9 cellular contexts compared by ENCODE assay signal in genomic region chr9:2181794-2182193, GRCh38.
A peak's percentile ranks its signal among the peaks of the same experiment; 100 is the strongest.
DNase-seq lines count a peak whose midpoint lies in the region; ATAC-seq and TF ChIP-seq lines count a peak whose summit lies in the region.
"Had no signal": no experiment of that assay in that cellular context is flagged by ENCODE, and none has a peak within 500 bp of the region (broad histone marks: within the 10 kb centered on the region; RNA-seq: fewer than 3 reads in every experiment).

No MANE protein-coding gene starts in this region.

- H3K36me3 Mint-ChIP-seq in WTC11 (no peaks in the 10 kb centered on the region), immature natural killer cell (peaks cover 6 to 27% (median 24%) of the 10 kb centered on the region in 3 donors)

- H3K4me3 Mint-ChIP-seq in WTC11 (peak overlapping the region; percentile 26), immature natural killer cell (no peak overlapping the region)
- H3K4me3 Mint-ChIP-seq: dendritic cell treated with granulocyte-macrophage colony-stimulating factor and Interleukin-4, amounts not matched to agents 40 ng/mL and 50 ng/mL, for 4 days had no signal

- no peaks in the 10 kb centered on the region for H3K27me3 Mint-ChIP-seq in WTC11 (ENCODE audit: low read depth)
- peaks cover 0 to 5% (median 2%) of the 10 kb centered on the region in 3 donors for H3K27me3 Mint-ChIP-seq in immature natural killer cell (ENCODE audit: low read depth in 3 of 3)
- H3K27me3 Mint-ChIP-seq: dendritic cell treated with granulocyte-macrophage colony-stimulating factor and Interleukin-4, amounts not matched to agents 40 ng/mL and 50 ng/mL, for 4 days had no signal

- no peaks in the 10 kb centered on the region for H3K9me3 Mint-ChIP-seq in WTC11
- no peaks in the 10 kb centered on the region for H3K9me3 Mint-ChIP-seq in immature natural killer cell
- H3K9me3 Mint-ChIP-seq: dendritic cell treated with granulocyte-macrophage colony-stimulating factor and Interleukin-4, amounts not matched to agents 40 ng/mL and 50 ng/mL, for 4 days had no signal

- H3K27ac Mint-ChIP-seq in WTC11 (peak overlapping the region; percentile 97), immature natural killer cell (peak overlapping the region in 2 of 6 donors; percentile 31 to 59)
- H3K27ac Mint-ChIP-seq: dendritic cell treated with granulocyte-macrophage colony-stimulating factor and Interleukin-4, amounts not matched to agents 40 ng/mL and 50 ng/mL, for 4 days had no signal

- POLR2A ChIA-PET in WTC11 (lab: Charles Lee): no interaction called here

- CTCF ChIA-PET in WTC11 (lab: Charles Lee): interaction anchor here (0.5 to 3.1 kb wide), 16 partner anchors 9 to 547 kb away, joined by 3 to 16 read pairs (median 4); no protein-coding TSS in a partner anchor

- TF ChIP-seq CTCF in AG09319 (IDR thresholded peaks at IDR 0.05; ENCODE audit: low read depth, low read length): peak; percentile 42
- peak; percentile 59 for TF ChIP-seq CTCF in GM20000 (IDR thresholded peaks at IDR 0.05; ENCODE audit: extremely low read depth, missing control alignments)
- peak; percentile 53; the same call in 1 of the 2 replicates for TF ChIP-seq CTCF in WTC11 (IDR thresholded peaks at IDR 0.05)

- DNase-seq in AG09319 (ENCODE audit: extremely low read depth, low read depth): no peak
- no peak for DNase-seq in GM20000 (ENCODE audit: low spot score)
- DNase-seq in WTC11 (ENCODE audit: low spot score): peak; percentile 74
- DNase-seq in iPS-NIHi11 (ENCODE audit: low spot score): peak; percentile 69
- no peak for DNase-seq in NCI-H2107 treated with DMSO at 0.1 percent for 48 hours (lab: John Stamatoyannopoulos, UW; ENCODE audit: unreplicated experiment)
- no peak for DNase-seq in immature natural killer cell

- H3K4me1 Mint-ChIP-seq in WTC11 (peaks cover 46% of the 10 kb centered on the region), immature natural killer cell (peaks cover 8 to 41% of the 10 kb centered on the region in 2 donors)

- ATAC-seq in WTC11 (peak; percentile 90), GM21529 (IDR thresholded peaks at IDR 0.05; ENCODE audit: unreplicated experiment) (no peak), GM21526 (IDR thresholded peaks at IDR 0.05; ENCODE audit: low FRiP score, unreplicated experiment) (no peak)

TF ChIP-seq in WTC11, 78 proteins besides CTCF, POLR2A, EP300 and RAD21 (continues in another document):
- no peak for TF ChIP-seq ZNF425 (CRISPR knock-in tag; conservative IDR thresholded peaks at IDR 0.05)
- 0 out of 2 replicates have a peak, but pooled peaks have one; percentile 17 for TF ChIP-seq AFF4 (CRISPR knock-in tag; IDR thresholded peaks at IDR 0.05; ENCODE audit: borderline replicate concordance)
- TF ChIP-seq ZSCAN18 (CRISPR knock-in tag; IDR thresholded peaks at IDR 0.05): no peak
- TF ChIP-seq ZNF423 (CRISPR knock-in tag; IDR thresholded peaks at IDR 0.05): peak; percentile 4; the same call in 1 of the 2 replicates
- TF ChIP-seq, protein P1, sequence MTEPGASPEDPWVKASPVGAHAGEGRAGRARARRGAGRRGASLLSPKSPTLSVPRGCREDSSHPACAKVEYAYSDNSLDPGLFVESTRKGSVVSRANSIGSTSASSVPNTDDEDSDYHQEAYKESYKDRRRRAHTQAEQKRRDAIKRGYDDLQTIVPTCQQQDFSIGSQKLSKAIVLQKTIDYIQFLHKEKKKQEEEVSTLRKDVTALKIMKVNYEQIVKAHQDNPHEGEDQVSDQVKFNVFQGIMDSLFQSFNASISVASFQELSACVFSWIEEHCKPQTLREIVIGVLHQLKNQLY (CRISPR knock-in tag; IDR thresholded peaks at IDR 0.05): no peak
- no peak for TF ChIP-seq PRRX2 (CRISPR knock-in tag; IDR thresholded peaks at IDR 0.05)
- peak; percentile 53; the same call in 1 of the 2 replicates for TF ChIP-seq TEAD1 (CRISPR knock-in tag; IDR thresholded peaks at IDR 0.05)
- TF ChIP-seq ZBTB21 (CRISPR knock-in tag; IDR thresholded peaks at IDR 0.05; ENCODE audit: borderline replicate concordance): 0 out of 2 replicates have a peak, but pooled peaks have one; percentile 48
- no peak for TF ChIP-seq ARID4B (CRISPR knock-in tag; IDR thresholded peaks at IDR 0.05; ENCODE audit: borderline replicate concordance)
- TF ChIP-seq NFATC4 (CRISPR knock-in tag; IDR thresholded peaks at IDR 0.05): no peak

Comparison
In these comparisons a context has a peak if more than half of its experiments do, and no peak if none do; other contexts are left out.
1. DNase-seq: peak in WTC11 (single experiment) and iPS-NIHi11 (single experiment); none in AG09319 (single experiment), GM20000 (single experiment), NCI-H2107 treated with DMSO at 0.1 percent for 48 hours (single experiment) and immature natural killer cell (0 of 3).
2. Peak in every context shown above with its lines, with median percentiles within 50 percentile points of each other: CTCF ChIP-seq.